Comparison of ENCODE assay signal across 9 cellular contexts in genomic region chr2:120346667-120347358, GRCh38. TPM values are rescaled to one million over a fixed set of nuclear protein-coding genes. Genes with fewer than 3 reads are reported as not detected.
DNase-seq lines count a peak whose midpoint lies in the region; ATAC-seq and TF ChIP-seq lines count a peak whose summit lies in the region.
"Had no signal": no experiment of that assay in that cellular context is flagged by ENCODE, and none has a peak within 500 bp of the region (broad histone marks: within the 10 kb centered on the region; RNA-seq: fewer than 3 reads in every experiment).

No MANE protein-coding gene starts in this region.

- H3K27me3 Mint-ChIP-seq in T-helper 2 cell treated with Interferon-gamma antibody and Interleukin-4, amounts not matched to agents 5 μg/mL and 100 μg/mL, for 36 hours (ENCODE audit: low read depth), result peaks cover 62% of the 10 kb centered on the region
- peaks cover 73% of the 10 kb centered on the region for H3K27me3 Mint-ChIP-seq in neural crest cell (ENCODE audit: low read depth)

- H3K36me3 Mint-ChIP-seq in T-helper 2 cell treated with Interferon-gamma antibody and Interleukin-4, amounts not matched to agents 5 μg/mL and 100 μg/mL, for 36 hours (ENCODE audit: low read depth), result peaks cover 4% of the 10 kb centered on the region
- no peaks in the 10 kb centered on the region for H3K36me3 Mint-ChIP-seq in neural crest cell (ENCODE audit: low read depth)

- peaks cover 0 to 19% of the 10 kb centered on the region in 2 donors for H3K27me3 ChIP-seq in esophagus (ENCODE audit: control insufficient read depth in 1 of 2, insufficient read depth in 2 of 2, low read length in 2 of 2)

- peaks cover 4 to 12% of the 10 kb centered on the region in 2 donors for H3K4me1 ChIP-seq in esophagus (ENCODE audit: control insufficient read depth in 2 of 2, insufficient read depth in 2 of 2, low read length in 1 of 2)

- ATAC-seq in HG02885 (IDR thresholded peaks at IDR 0.05; ENCODE audit: poor library complexity, unreplicated experiment) (no peak), omental fat pad (ENCODE audit: low FRiP score) (no peak)

- H3K4me3 Mint-ChIP-seq in T-helper 2 cell treated with Interferon-gamma antibody and Interleukin-4, amounts not matched to agents 5 μg/mL and 100 μg/mL, for 36 hours, result peak overlapping the region; percentile 60
- H3K4me3 Mint-ChIP-seq in neural crest cell, result peak overlapping the region; percentile 73

- no peaks in the 10 kb centered on the region for H3K36me3 ChIP-seq in esophagus (ENCODE audit: control insufficient read depth in 2 of 2, insufficient read depth in 2 of 2, low read length in 1 of 2)

- WGBS in esophagus, 2 donors, result 1 to 2% methylated on average over 54 of the region's 54 CpGs

- H3K9me3 ChIP-seq in esophagus (ENCODE audit: control insufficient read depth in 2 of 2, insufficient read depth in 1 of 2, low read depth in 1 of 2, low read length in 1 of 2), result no peaks in the 10 kb centered on the region

- peaks cover 10% of the 10 kb centered on the region for H3K4me1 Mint-ChIP-seq in T-helper 2 cell treated with Interferon-gamma antibody and Interleukin-4, amounts not matched to agents 5 μg/mL and 100 μg/mL, for 36 hours (ENCODE audit: low read depth)
- peaks cover 38% of the 10 kb centered on the region for H3K4me1 Mint-ChIP-seq in neural crest cell

- TF ChIP-seq CTCF in neural crest cell (conservative IDR thresholded peaks at IDR 0.05) (no peak), omental fat pad (IDR thresholded peaks at IDR 0.05) (no peak)

- peak overlapping the region; percentile 17 to 63 for H3K4me3 ChIP-seq in esophagus (ENCODE audit: low read depth in 1 of 2, low read length in 2 of 2)

- no peaks in the 10 kb centered on the region for H3K9me3 Mint-ChIP-seq in T-helper 2 cell treated with Interferon-gamma antibody and Interleukin-4, amounts not matched to agents 5 μg/mL and 100 μg/mL, for 36 hours
- H3K9me3 Mint-ChIP-seq in neural crest cell, result no peaks in the 10 kb centered on the region

- no peak overlapping the region for H3K27ac ChIP-seq in esophagus (ENCODE audit: low read depth in 2 of 2, low read length in 1 of 2)

- no peak overlapping the region for H3K27ac Mint-ChIP-seq in T-helper 2 cell treated with Interferon-gamma antibody and Interleukin-4, amounts not matched to agents 5 μg/mL and 100 μg/mL, for 36 hours
- H3K27ac Mint-ChIP-seq in neural crest cell (ENCODE audit: unreplicated experiment), result no peak overlapping the region

- DNase-seq in NOMO-1 (lab: John Stamatoyannopoulos, UW; ENCODE audit: unreplicated experiment in 2 of 2) (peak; percentile 26 to 54), NOMO-1 treated with dmso at 0.1 percent for 144 hours (lab: John Stamatoyannopoulos, UW; ENCODE audit: unreplicated experiment) (no peak), neural crest cell (ENCODE audit: low read depth, low spot score) (peak; percentile 22), amniotic stem cell (lab: John Stamatoyannopoulos, UW) (no peak), omental fat pad (ENCODE audit: low spot score) (no peak)
- DNase-seq in T-helper 2 cell treated with Interferon-gamma antibody and Interleukin-4, amounts not matched to agents 5 μg/mL and 100 μg/mL, for 36 hours (ENCODE audit: low spot score), result no peak

RNA-seq across cellular contexts. Expression of gene INHBB, which starts 0.9 kb away (rescaled TPM):
- 1 to 10 TPM in 1 of 2 donors, under 1 TPM in 1; 0.51 to 1.6 TPM for polyA plus RNA-seq in esophagus
- total RNA-seq in neural crest cell (0.14 and 0.49 TPM in 2 replicates), omental fat pad (10 to 100 TPM in 3 of 4 donors, 1 to 10 TPM in 1; 6.7 to 59.8 (median 28.6) TPM)
- total RNA-seq: T-helper 2 cell treated with Interferon-gamma antibody and Interleukin-4, amounts not matched to agents 100 ng/mL and 5 ng/mL, for 36 hours had no signal

Comparison
In these comparisons a context has a peak if more than half of its experiments do, and no peak if none do; other contexts are left out.
1. DNase-seq: peak in NOMO-1 (2 of 2) and neural crest cell (single experiment); none in NOMO-1 treated with dmso at 0.1 percent for 144 hours (single experiment), T-helper 2 cell treated with Interferon-gamma antibody and Interleukin-4, amounts not matched to agents 5 μg/mL and 100 μg/mL, for 36 hours (single experiment), amniotic stem cell (single experiment) and omental fat pad (single experiment).